In the genomic region with DNA sequence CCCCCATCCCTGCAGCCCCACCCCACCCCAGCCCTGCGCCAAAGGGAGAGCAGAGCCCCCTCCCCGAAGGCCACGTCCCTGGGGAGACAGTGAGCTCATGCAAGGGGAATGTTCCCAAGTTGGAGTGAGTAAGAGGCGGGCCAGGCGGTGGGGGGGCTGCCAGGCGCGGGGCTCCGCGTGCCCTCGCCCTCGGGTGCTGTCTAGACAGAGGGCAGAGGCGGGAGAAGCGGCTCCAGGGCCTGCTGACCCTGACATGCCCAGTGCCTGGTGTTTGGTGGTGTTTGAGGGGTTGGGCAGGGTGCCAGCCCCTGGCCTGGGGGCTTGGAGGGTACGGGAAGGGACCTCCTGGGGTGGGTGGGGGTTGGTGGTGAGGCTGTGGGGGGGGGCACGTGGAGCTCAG, we compare ENCODE assay signal across 9 cellular contexts. TPM values are rescaled to one million over a fixed set of nuclear protein-coding genes. Genes with fewer than 3 reads are reported as not detected.
DNase-seq lines count a peak whose midpoint lies in the region; TF ChIP-seq lines count a peak whose summit lies in the region.
"Had no signal": no experiment of that assay in that cellular context is flagged by ENCODE, and none has a peak within 500 bp of the region (broad histone marks: within the 10 kb centered on the region; RNA-seq: fewer than 3 reads in every experiment).

No MANE protein-coding gene starts in this region.

- peak; percentile 89 for DNase-seq in EL
- peak; percentile 36 for DNase-seq in SK-MEL-5 (ENCODE audit: low read depth, low spot score)
- DNase-seq in foreskin fibroblast = peak; percentile 82 to 93
- DNase-seq in pulmonary artery endothelial cell (ENCODE audit: low read depth, low spot score) = peak; percentile 13
- no peak for DNase-seq in NCI-H2107 treated with DMSO at 0.1 percent for 48 hours (lab: John Stamatoyannopoulos, UW; ENCODE audit: unreplicated experiment)
- no peak for DNase-seq in NCI-H1436 treated with DMSO at 0.1 percent for 48 hours (lab: John Stamatoyannopoulos, UW)
- DNase-seq in activated CD4-positive, alpha-beta T cell treated with anti-CD3 and anti-CD28 coated beads, Interleukin-2, amount 50 U/mL, for 48 hours = no peak
- DNase-seq in NCI-H187 (lab: John Stamatoyannopoulos, UW) = no peak
- DNase-seq: WERI-Rb-1 had no signal

- peak overlapping the region; percentile 66 to 67 for H3K4me3 ChIP-seq in foreskin fibroblast (ENCODE audit: low read depth in 1 of 2, low read length in 2 of 2)

- in situ Hi-C loops in SK-MEL-5 (cut with HindIII; ENCODE audit: low pct_unique_long_range_greater_than_20kb, low sequenced_read_pairs) = no loop called here

- TF ChIP-seq CTCF in foreskin fibroblast (IDR thresholded peaks at IDR 0.05; ENCODE audit: low read depth, low read length) = no peak

RNA-seq across cellular contexts. Expression of gene FSTL3, which starts 1.0 kb away (rescaled TPM):
- 6.4 and 7.8 TPM in 2 replicates for total RNA-seq in SK-MEL-5 (2014; rRNA removed; shearing (Covaris generic))
- polyA plus RNA-seq in SK-MEL-5 (2015; cell fraction: cytosol; rRNA removed) = 10.9 and 13.3 TPM in 2 replicates
- 36.6 and 38.4 TPM in 2 replicates for polyA plus RNA-seq in SK-MEL-5 (2015; cell fraction: nucleus; rRNA removed)
- 18.5 and 32.6 TPM in 2 replicates for total RNA-seq in pulmonary artery endothelial cell

RNA-seq across cellular contexts. Expression of gene RNF126, which starts 14.2 kb away (rescaled TPM):
- 29.6 and 30.0 TPM in 2 replicates for total RNA-seq in SK-MEL-5 (2014; rRNA removed; shearing (Covaris generic))
- 68.3 and 73.4 TPM in 2 replicates for polyA plus RNA-seq in SK-MEL-5 (2015; cell fraction: cytosol; rRNA removed)
- polyA plus RNA-seq in SK-MEL-5 (2015; cell fraction: nucleus; rRNA removed) = 48.4 and 75.9 TPM in 2 replicates
- total RNA-seq in pulmonary artery endothelial cell = 34.3 and 38.1 TPM in 2 replicates

RNA-seq across cellular contexts. Expression of gene PRSS57, which starts 18.1 kb away (rescaled TPM):
- not detected in 2 replicates for total RNA-seq in SK-MEL-5 (2014; rRNA removed; shearing (Covaris generic))
- not detected in 2 replicates for polyA plus RNA-seq in SK-MEL-5 (2015; cell fraction: cytosol; rRNA removed)
- polyA plus RNA-seq in SK-MEL-5 (2015; cell fraction: nucleus; rRNA removed) = not detected in 2 replicates
- 0.07 TPM in 1 of 2 replicates, not detected in the other for total RNA-seq in pulmonary artery endothelial cell

RNA-seq across cellular contexts. Expression of gene PALM, which starts 31.5 kb away (rescaled TPM):
- 4.0 and 4.3 TPM in 2 replicates for total RNA-seq in SK-MEL-5 (2014; rRNA removed; shearing (Covaris generic))
- polyA plus RNA-seq in SK-MEL-5 (2015; cell fraction: cytosol; rRNA removed) = 8.3 and 12.8 TPM in 2 replicates
- polyA plus RNA-seq in SK-MEL-5 (2015; cell fraction: nucleus; rRNA removed) = 5.1 and 7.3 TPM in 2 replicates
- total RNA-seq in pulmonary artery endothelial cell = 14.3 and 23.0 TPM in 2 replicates

RNA-seq across cellular contexts. Expression of gene FGF22, which starts 37.5 kb away (rescaled TPM):
- total RNA-seq in SK-MEL-5 (2014; rRNA removed; shearing (Covaris generic)) = 0.24 TPM in 1 of 2 replicates, not detected in the other
- not detected in 2 replicates for polyA plus RNA-seq in SK-MEL-5 (2015; cell fraction: cytosol; rRNA removed)
- polyA plus RNA-seq in SK-MEL-5 (2015; cell fraction: nucleus; rRNA removed) = 0.76 and 2.3 TPM in 2 replicates
- total RNA-seq in pulmonary artery endothelial cell = 0.07 TPM in 1 of 2 replicates, not detected in the other

Comparison
In these comparisons a context has a peak if more than half of its experiments do, and no peak if none do; other contexts are left out.
1. DNase-seq: peak in EL (single experiment), SK-MEL-5 (single experiment), foreskin fibroblast (2 of 2) and pulmonary artery endothelial cell (single experiment); none in NCI-H2107 treated with DMSO at 0.1 percent for 48 hours (single experiment), NCI-H1436 treated with DMSO at 0.1 percent for 48 hours (single experiment), activated CD4-positive, alpha-beta T cell treated with anti-CD3 and anti-CD28 coated beads, Interleukin-2, amount 50 U/mL, for 48 hours (0 of 2) and NCI-H187 (0 of 2).